Comparison of ENCODE assay signal across 18 cellular contexts in the genomic region with DNA sequence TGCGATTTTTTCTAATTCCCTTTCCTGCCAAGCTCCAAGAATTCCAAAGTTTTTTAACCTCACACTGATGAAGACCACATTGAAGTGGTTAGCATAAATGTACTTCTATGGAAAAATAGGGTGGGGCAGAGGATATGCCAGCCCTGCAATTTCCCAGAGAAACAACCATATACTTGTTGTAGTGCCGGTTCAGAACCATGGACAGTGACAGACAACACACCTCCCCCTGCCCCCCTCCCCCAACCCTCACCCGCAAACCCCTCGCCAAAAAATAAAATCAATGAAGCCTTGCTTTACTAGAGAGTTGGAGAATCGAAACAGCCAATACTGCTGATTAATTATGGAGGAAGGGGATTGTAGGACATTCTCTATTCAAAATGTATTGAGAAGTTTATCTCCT.
DNase-seq lines count a peak whose midpoint lies in the region; ATAC-seq and TF ChIP-seq lines count a peak whose summit lies in the region.
"Had no signal": no experiment of that assay in that cellular context is flagged by ENCODE, and none has a peak within 500 bp of the region (broad histone marks: within the 10 kb centered on the region; RNA-seq: fewer than 3 reads in every experiment).

No MANE protein-coding gene starts in this region.

- H2BK15ac ChIP-seq in mesendoderm (replicated peaks; ENCODE audit: low read depth), result no peak overlapping the region

- no peak overlapping the region for H3K4ac ChIP-seq in mesendoderm (ENCODE audit: low read depth, low read length)

- no peak overlapping the region for H2BK5ac ChIP-seq in mesendoderm (ENCODE audit: low read length)

- no peaks in the 10 kb centered on the region for H3K36me3 ChIP-seq in GM23338 (ENCODE audit: insufficient read depth)
- H3K36me3 ChIP-seq in mesendoderm (ENCODE audit: control insufficient read depth, insufficient read depth, low read length), result no peaks in the 10 kb centered on the region

- WGBS in mesendoderm (ENCODE audit: extremely low coverage, insufficient coverage, low lambda C conversion rate), result no CpG with 5 or more reads among the region's 5 CpGs

- no peak overlapping the region for H3K27ac ChIP-seq in GM23338 (ENCODE audit: low read depth)
- no peak overlapping the region for H3K27ac ChIP-seq in mesendoderm (ENCODE audit: low read depth, low read length)
- H3K27ac ChIP-seq: C4-2B, PC-9 had no signal

- no peaks in the 10 kb centered on the region for H3K79me1 ChIP-seq in mesendoderm (ENCODE audit: low read length)

- DNase-seq in GM23338 (ENCODE audit: low spot score), result peak; percentile 70
- DNase-seq in OCI-M1 (lab: John Stamatoyannopoulos, UW), result peak; percentile 1
- DNase-seq in endothelial cell (ENCODE audit: low spot score), result peak; percentile 18
- DNase-seq in mesendoderm, result peak; percentile 40
- no peak for DNase-seq in GM13977 (ENCODE audit: low spot score)
- DNase-seq in DMS53 (lab: John Stamatoyannopoulos, UW), result no peak
- DNase-seq: DMS 273 treated with DMSO at 0.1 percent for 48 hours, HCEC 1CT, KG1, NCI-H1048, NCI-H1436 treated with DMSO at 0.1 percent for 48 hours, NCI-H2029 treated with DMSO at 0.1 percent for 48 hours, NCI-H2171 treated with DMSO at 0.1 percent for 48 hours, NCI-H774, PC-9 had no signal

- H3K4me1 ChIP-seq in GM23338 (ENCODE audit: insufficient read depth) (no peaks in the 10 kb centered on the region), mesendoderm (ENCODE audit: control insufficient read depth, low read depth, low read length) (no peaks in the 10 kb centered on the region)

- peaks cover 1% of the 10 kb centered on the region for H3K27me3 Mint-ChIP-seq in GM23338 (ENCODE audit: insufficient read depth, low read depth, poor library complexity)
- H3K27me3 Mint-ChIP-seq in endothelial cell (ENCODE audit: unreplicated experiment), result peaks cover 8% of the 10 kb centered on the region
- H3K27me3 Mint-ChIP-seq in activated T-helper 17 cell treated with anti-CD3 and anti-CD28 coated beads, Interleukin-2, amount 50 U/mL, for 72 hours, result peaks cover 27% of the 10 kb centered on the region

- H3K9me3 Mint-ChIP-seq in GM23338, result no peaks in the 10 kb centered on the region
- no peaks in the 10 kb centered on the region for H3K9me3 Mint-ChIP-seq in endothelial cell (ENCODE audit: unreplicated experiment)
- peaks cover 3% of the 10 kb centered on the region for H3K9me3 Mint-ChIP-seq in activated T-helper 17 cell treated with anti-CD3 and anti-CD28 coated beads, Interleukin-2, amount 50 U/mL, for 72 hours

- H3K36me3 Mint-ChIP-seq in GM23338 (ENCODE audit: low read depth) (no peaks in the 10 kb centered on the region), endothelial cell (ENCODE audit: low read depth, unreplicated experiment) (no peaks in the 10 kb centered on the region)
- no peaks in the 10 kb centered on the region for H3K36me3 Mint-ChIP-seq in activated T-helper 17 cell treated with anti-CD3 and anti-CD28 coated beads, Interleukin-2, amount 50 U/mL, for 72 hours (ENCODE audit: low read depth)

- in situ Hi-C loops in GM13977 (cut with MboI; ENCODE audit: low pct_unique_long_range_greater_than_20kb, low sequenced_read_pairs, unreplicated experiment), result no loop called here

- H3K79me2 ChIP-seq in GM23338 (replicated peaks; ENCODE audit: insufficient read depth), result no peaks in the 10 kb centered on the region
- no peaks in the 10 kb centered on the region for H3K79me2 ChIP-seq in mesendoderm (ENCODE audit: control insufficient read depth, insufficient read depth, low read length)

- no peaks in the 10 kb centered on the region for H3K4me1 Mint-ChIP-seq in GM23338
- no peaks in the 10 kb centered on the region for H3K4me1 Mint-ChIP-seq in endothelial cell (ENCODE audit: unreplicated experiment)
- no peaks in the 10 kb centered on the region for H3K4me1 Mint-ChIP-seq in activated T-helper 17 cell treated with anti-CD3 and anti-CD28 coated beads, Interleukin-2, amount 50 U/mL, for 72 hours

- H4K5ac ChIP-seq in mesendoderm (ENCODE audit: low read length), result no peak overlapping the region

- TF ChIP-seq CTCF in GM23338 (conservative IDR thresholded peaks at IDR 0.05; ENCODE audit: low read depth in 2 of 2) (no peak), endothelial cell (IDR thresholded peaks at IDR 0.05; ENCODE audit: unreplicated experiment) (no peak), GM13977 (IDR thresholded peaks at IDR 0.05; ENCODE audit: extremely low read depth, insufficient read depth, missing control alignments) (no peak)

- no peak overlapping the region for H3K4me3 Mint-ChIP-seq in GM23338
- H3K4me3 Mint-ChIP-seq in endothelial cell (ENCODE audit: unreplicated experiment), result no peak overlapping the region
- H3K4me3 Mint-ChIP-seq in activated T-helper 17 cell treated with anti-CD3 and anti-CD28 coated beads, Interleukin-2, amount 50 U/mL, for 72 hours, result no peak overlapping the region

- no peak overlapping the region for H3K23ac ChIP-seq in mesendoderm (ENCODE audit: low read length)

- no peak overlapping the region for H2BK120ac ChIP-seq in mesendoderm (ENCODE audit: low read depth, low read length)

- H3F3A ChIP-seq in GM23338 (replicated peaks; ENCODE audit: low read depth), result no peaks in the 10 kb centered on the region

- H2AFZ ChIP-seq in GM23338, result no peak overlapping the region
- H2AFZ ChIP-seq: PC-9 had no signal

- H3K18ac ChIP-seq in mesendoderm (ENCODE audit: low read length), result no peak overlapping the region

- no peak overlapping the region for H3K9ac ChIP-seq in mesendoderm (ENCODE audit: low read length)

- no peak overlapping the region for H3K27ac Mint-ChIP-seq in GM23338
- no peak overlapping the region for H3K27ac Mint-ChIP-seq in endothelial cell (ENCODE audit: unreplicated experiment)
- no peak overlapping the region for H3K27ac Mint-ChIP-seq in activated T-helper 17 cell treated with anti-CD3 and anti-CD28 coated beads, Interleukin-2, amount 50 U/mL, for 72 hours

- H3K9me2 ChIP-seq in GM23338 (ENCODE audit: insufficient read depth), result no peaks in the 10 kb centered on the region

- H3K4me3 ChIP-seq in GM23338 (no peak overlapping the region), mesendoderm (ENCODE audit: low read length) (no peak overlapping the region)
- H3K4me3 ChIP-seq: PC-9 had no signal

- H4K8ac ChIP-seq in mesendoderm (ENCODE audit: low read depth, low read length), result no peak overlapping the region

- no peaks in the 10 kb centered on the region; the same call in 1 of the 2 replicates for H4K20me1 ChIP-seq in GM23338 (replicated peaks; ENCODE audit: insufficient read depth)

- no peak overlapping the region for H2AK5ac ChIP-seq in mesendoderm (ENCODE audit: low read length)

- H3K27me3 ChIP-seq in GM23338 (ENCODE audit: insufficient read depth) (no peaks in the 10 kb centered on the region), mesendoderm (ENCODE audit: insufficient read depth, low read length, poor library complexity) (no peaks in the 10 kb centered on the region)

- ATAC-seq in GM23338 (peak; percentile 65), GM18861 (IDR thresholded peaks at IDR 0.05; ENCODE audit: unreplicated experiment) (no peak)
- no peak for ATAC-seq in activated T-helper 17 cell treated with anti-CD3 and anti-CD28 coated beads, Interleukin-2, amount 50 U/mL, for 72 hours (replicated peaks)

- no peak overlapping the region for H3K4me2 ChIP-seq in GM23338
- no peak overlapping the region for H3K4me2 ChIP-seq in mesendoderm (ENCODE audit: low read length)
- H3K4me2 ChIP-seq: PC-9 had no signal

- no peak overlapping the region for H3K56ac ChIP-seq in mesendoderm (ENCODE audit: low read length)

TF ChIP-seq in GM23338, 12 proteins besides CTCF, POLR2A, EP300 and RAD21:
- TF ChIP-seq, protein P1, sequence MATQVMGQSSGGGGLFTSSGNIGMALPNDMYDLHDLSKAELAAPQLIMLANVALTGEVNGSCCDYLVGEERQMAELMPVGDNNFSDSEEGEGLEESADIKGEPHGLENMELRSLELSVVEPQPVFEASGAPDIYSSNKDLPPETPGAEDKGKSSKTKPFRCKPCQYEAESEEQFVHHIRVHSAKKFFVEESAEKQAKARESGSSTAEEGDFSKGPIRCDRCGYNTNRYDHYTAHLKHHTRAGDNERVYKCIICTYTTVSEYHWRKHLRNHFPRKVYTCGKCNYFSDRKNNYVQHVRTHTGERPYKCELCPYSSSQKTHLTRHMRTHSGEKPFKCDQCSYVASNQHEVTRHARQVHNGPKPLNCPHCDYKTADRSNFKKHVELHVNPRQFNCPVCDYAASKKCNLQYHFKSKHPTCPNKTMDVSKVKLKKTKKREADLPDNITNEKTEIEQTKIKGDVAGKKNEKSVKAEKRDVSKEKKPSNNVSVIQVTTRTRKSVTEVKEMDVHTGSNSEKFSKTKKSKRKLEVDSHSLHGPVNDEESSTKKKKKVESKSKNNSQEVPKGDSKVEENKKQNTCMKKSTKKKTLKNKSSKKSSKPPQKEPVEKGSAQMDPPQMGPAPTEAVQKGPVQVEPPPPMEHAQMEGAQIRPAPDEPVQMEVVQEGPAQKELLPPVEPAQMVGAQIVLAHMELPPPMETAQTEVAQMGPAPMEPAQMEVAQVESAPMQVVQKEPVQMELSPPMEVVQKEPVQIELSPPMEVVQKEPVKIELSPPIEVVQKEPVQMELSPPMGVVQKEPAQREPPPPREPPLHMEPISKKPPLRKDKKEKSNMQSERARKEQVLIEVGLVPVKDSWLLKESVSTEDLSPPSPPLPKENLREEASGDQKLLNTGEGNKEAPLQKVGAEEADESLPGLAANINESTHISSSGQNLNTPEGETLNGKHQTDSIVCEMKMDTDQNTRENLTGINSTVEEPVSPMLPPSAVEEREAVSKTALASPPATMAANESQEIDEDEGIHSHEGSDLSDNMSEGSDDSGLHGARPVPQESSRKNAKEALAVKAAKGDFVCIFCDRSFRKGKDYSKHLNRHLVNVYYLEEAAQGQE (IDR thresholded peaks at IDR 0.05; ENCODE audit: unreplicated experiment), result peak; percentile 77
- no peak for TF ChIP-seq JUNB (IDR thresholded peaks at IDR 0.05; ENCODE audit: unreplicated experiment)

Comparison
In these comparisons a context has a peak if more than half of its experiments do, and no peak if none do; other contexts are left out.
1. DNase-seq: peak in GM23338 (single experiment), OCI-M1 (single experiment), endothelial cell (single experiment) and mesendoderm (single experiment); none in GM13977 (single experiment) and DMS53 (single experiment).